ENCODE assay signal across 21 cellular contexts in genomic region chr19:29539668-29540067, GRCh38. TPM values are rescaled to one million over a fixed set of nuclear protein-coding genes. Genes with fewer than 3 reads are reported as not detected.
DNase-seq lines count a peak whose midpoint lies in the region; ATAC-seq and TF ChIP-seq lines count a peak whose summit lies in the region.
"Had no signal": no experiment of that assay in that cellular context is flagged by ENCODE, and none has a peak within 500 bp of the region (broad histone marks: within the 10 kb centered on the region; RNA-seq: fewer than 3 reads in every experiment).

No MANE protein-coding gene starts in this region.

- H3K4me3 ChIP-seq in spleen, result no peak overlapping the region

- CTCF ChIA-PET in WTC11 (lab: Charles Lee), result interaction anchor here (0.6 to 3.2 kb wide), 5 partner anchors 9 to 177 kb away, joined by 3 to 11 read pairs (median 4); no protein-coding TSS in a partner anchor

- TF ChIP-seq POLR2A in spleen (IDR thresholded peaks at IDR 0.05), result no peak

- H3K9me3 ChIP-seq in spleen, result peaks cover 0 to 5% (median 0%) of the 10 kb centered on the region in 8 donors

- TF ChIP-seq CTCF in WTC11 (IDR thresholded peaks at IDR 0.05) (no peak), spleen (IDR thresholded peaks at IDR 0.05 in 8 of 11, conservative IDR thresholded peaks at IDR 0.05 in 3 of 11) (no peak)

- H3K36me3 ChIP-seq in spleen, result no peaks in the 10 kb centered on the region

- POLR2A ChIA-PET in WTC11 (lab: Charles Lee), result interaction anchor here (0.5 kb wide), 1 partner anchor 146 kb away, joined by 6 read pairs; no protein-coding TSS in a partner anchor

- H3K4me1 ChIP-seq in spleen, result no peaks in the 10 kb centered on the region

- H3K27me3 Mint-ChIP-seq in WTC11 (ENCODE audit: low read depth), result no peaks in the 10 kb centered on the region; the same call in 1 of the 2 replicates

- DNase-seq in Right ventricle myocardium inferior (ENCODE audit: missing footprints) (no peak), left ventricle myocardium superior (no peak), WTC11 (ENCODE audit: low spot score) (no peak), mesenteric fat pad (ENCODE audit: low spot score) (peak; percentile 57), spleen (peak; percentile 41), SW 1271 (lab: John Stamatoyannopoulos, UW) (no peak), anterior cingulate cortex (lab: John Stamatoyannopoulos, UW) (no peak)
- DNase-seq: AML-193; C1 segment of cervical spinal cord; CD8-positive, alpha-beta memory T cell; EL; HFFc6; NCI-H1105 treated with DMSO at 0.1 percent for 48 hours; NCI-H2029 treated with DMSO at 0.1 percent for 48 hours; NCI-H226; NCI-H510A treated with DMSO at 0.1 percent for 48 hours; NCI-H748 treated with DMSO at 0.1 percent for 48 hours had no signal

- H3K9me3 Mint-ChIP-seq in WTC11, result peaks cover 2% of the 10 kb centered on the region

- peaks cover 0 to 48% (median 0%) of the 10 kb centered on the region in 7 donors for H3K27me3 ChIP-seq in spleen (replicated peaks in 1 of 7)

- H3K27ac Mint-ChIP-seq in WTC11, result no peak overlapping the region
- H3K27ac Mint-ChIP-seq: CD8-positive, alpha-beta memory T cell; HFFc6; IgD-negative memory B cell had no signal

- intact Hi-C loops in Right ventricle myocardium inferior (cut with DNase I), result no loop called here
- intact Hi-C loops in left ventricle myocardium superior (cut with micrococcal nuclease), result no loop called here
- intact Hi-C loops in spleen (cut with DNase I; ENCODE audit: low total_unique reads), result no loop called here

- no peak overlapping the region for H3K27ac ChIP-seq in spleen

- peak; percentile 23 for ATAC-seq in Right ventricle myocardium inferior
- ATAC-seq in left ventricle myocardium superior, result no peak
- ATAC-seq in WTC11, result peak; percentile 61
- no peak for ATAC-seq in HG03095 (IDR thresholded peaks at IDR 0.05; ENCODE audit: unreplicated experiment)

- peaks cover 11% of the 10 kb centered on the region for H3K4me1 Mint-ChIP-seq in WTC11
- H3K4me1 Mint-ChIP-seq: CD8-positive, alpha-beta memory T cell; IgD-negative memory B cell had no signal

- no peaks in the 10 kb centered on the region for H3K36me3 Mint-ChIP-seq in WTC11
- H3K36me3 Mint-ChIP-seq: IgD-negative memory B cell had no signal

- no peak overlapping the region for H3K4me3 Mint-ChIP-seq in WTC11
- H3K4me3 Mint-ChIP-seq: CD8-positive, alpha-beta memory T cell; HFFc6; IgD-negative memory B cell had no signal

- 20 to 32% (median 24%) methylated on average over 5 to 6 of the region's 6 CpGs for WGBS in spleen, 5 donors

TF ChIP-seq in WTC11, 78 proteins besides CTCF, POLR2A, EP300 and RAD21:
- no peak for TF ChIP-seq ZNF219 (CRISPR knock-in tag; IDR thresholded peaks at IDR 0.05; ENCODE audit: borderline replicate concordance)
- TF ChIP-seq ZNF138 (CRISPR knock-in tag; conservative IDR thresholded peaks at IDR 0.05), result no peak
- TF ChIP-seq OVOL2 (CRISPR knock-in tag; IDR thresholded peaks at IDR 0.05; ENCODE audit: borderline replicate concordance), result no peak
- no peak for TF ChIP-seq SMAD4 (CRISPR knock-in tag; IDR thresholded peaks at IDR 0.05)
- TF ChIP-seq ZNF317 (CRISPR knock-in tag; IDR thresholded peaks at IDR 0.05; ENCODE audit: borderline replicate concordance, low read depth), result no peak
- TF ChIP-seq AR (CRISPR knock-in tag; IDR thresholded peaks at IDR 0.05), result no peak
- TF ChIP-seq SMAD3 (CRISPR knock-in tag; IDR thresholded peaks at IDR 0.05; ENCODE audit: borderline replicate concordance), result no peak
- no peak for TF ChIP-seq ZNF416 (CRISPR knock-in tag; IDR thresholded peaks at IDR 0.05)
- TF ChIP-seq HMGA2 (CRISPR knock-in tag; IDR thresholded peaks at IDR 0.05), result no peak
- no peak for TF ChIP-seq MYBL2 (CRISPR knock-in tag; IDR thresholded peaks at IDR 0.05)
- TF ChIP-seq, protein P1, sequence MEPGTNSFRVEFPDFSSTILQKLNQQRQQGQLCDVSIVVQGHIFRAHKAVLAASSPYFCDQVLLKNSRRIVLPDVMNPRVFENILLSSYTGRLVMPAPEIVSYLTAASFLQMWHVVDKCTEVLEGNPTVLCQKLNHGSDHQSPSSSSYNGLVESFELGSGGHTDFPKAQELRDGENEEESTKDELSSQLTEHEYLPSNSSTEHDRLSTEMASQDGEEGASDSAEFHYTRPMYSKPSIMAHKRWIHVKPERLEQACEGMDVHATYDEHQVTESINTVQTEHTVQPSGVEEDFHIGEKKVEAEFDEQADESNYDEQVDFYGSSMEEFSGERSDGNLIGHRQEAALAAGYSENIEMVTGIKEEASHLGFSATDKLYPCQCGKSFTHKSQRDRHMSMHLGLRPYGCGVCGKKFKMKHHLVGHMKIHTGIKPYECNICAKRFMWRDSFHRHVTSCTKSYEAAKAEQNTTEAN (CRISPR knock-in tag; IDR thresholded peaks at IDR 0.05), result no peak
- TF ChIP-seq, protein P2, sequence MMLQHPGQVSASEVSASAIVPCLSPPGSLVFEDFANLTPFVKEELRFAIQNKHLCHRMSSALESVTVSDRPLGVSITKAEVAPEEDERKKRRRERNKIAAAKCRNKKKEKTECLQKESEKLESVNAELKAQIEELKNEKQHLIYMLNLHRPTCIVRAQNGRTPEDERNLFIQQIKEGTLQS (CRISPR knock-in tag; conservative IDR thresholded peaks at IDR 0.05), result no peak
- TF ChIP-seq JAZF1 (CRISPR knock-in tag; IDR thresholded peaks at IDR 0.05), result no peak
- TF ChIP-seq RORB (CRISPR knock-in tag; IDR thresholded peaks at IDR 0.05), result no peak
- no peak for TF ChIP-seq ZNF425 (CRISPR knock-in tag; conservative IDR thresholded peaks at IDR 0.05)
- TF ChIP-seq ESRRA (CRISPR knock-in tag; IDR thresholded peaks at IDR 0.05; ENCODE audit: borderline replicate concordance), result no peak
- no peak for TF ChIP-seq FOXP1 (CRISPR knock-in tag; IDR thresholded peaks at IDR 0.05; ENCODE audit: borderline replicate concordance)

RNA-seq across cellular contexts. Expression of gene VSTM2B, which starts 13.9 kb away (rescaled TPM):
- total RNA-seq in Right ventricle myocardium inferior (not detected), left ventricle myocardium superior (not detected), WTC11 (2021) (1.7 to 3.2 TPM (median 2.2 TPM) in 3 replicates), mesenteric fat pad (not detected), spleen (not detected)
- polyA plus RNA-seq in spleen, result not detected
- total RNA-seq: A172; CD8-positive, alpha-beta memory T cell; HFFc6 had no signal
- polyA plus RNA-seq: AG04450; CD8-positive, alpha-beta memory T cell; IgD-negative memory B cell had no signal

Comparison
In these comparisons a context has a peak if more than half of its experiments do, and no peak if none do; other contexts are left out.
1. ATAC-seq: peak in Right ventricle myocardium inferior (single experiment) and WTC11 (single experiment); none in left ventricle myocardium superior (single experiment) and HG03095 (single experiment).
2. DNase-seq: peak in mesenteric fat pad (single experiment) and spleen (single experiment); none in Right ventricle myocardium inferior (single experiment), left ventricle myocardium superior (single experiment), WTC11 (single experiment), SW 1271 (0 of 2) and anterior cingulate cortex (0 of 58).